ENCODE assay signal across 11 cellular contexts in the genomic region with DNA sequence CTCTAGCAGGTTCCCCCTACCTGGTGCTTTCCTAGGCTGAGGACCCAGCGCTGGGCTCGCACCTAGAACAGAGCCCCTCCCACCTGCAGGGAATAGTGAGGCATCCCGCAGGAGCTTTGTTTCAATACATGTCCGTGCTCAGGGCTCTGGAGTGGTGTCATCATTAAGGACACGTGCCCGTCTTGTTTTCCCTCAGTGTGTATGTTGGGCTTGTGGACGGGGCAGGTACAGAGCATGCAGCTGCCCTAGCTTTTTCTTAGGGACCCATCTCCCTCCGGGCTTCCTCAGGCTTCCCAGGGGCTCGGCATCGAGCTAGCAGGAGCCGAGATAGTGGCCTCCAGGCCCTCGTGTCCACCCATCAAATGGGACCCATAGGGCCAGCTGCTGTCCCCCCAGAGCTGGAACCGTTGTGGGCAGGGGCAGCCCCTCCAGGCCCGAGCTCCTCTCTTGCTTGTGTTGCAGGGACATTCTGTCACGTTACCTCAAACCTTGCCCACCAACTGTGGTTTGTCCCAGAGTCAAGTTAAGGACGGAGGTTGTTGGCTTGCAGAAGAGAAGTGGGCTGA. TPM values are rescaled to one million over a fixed set of nuclear protein-coding genes. Genes with fewer than 3 reads are reported as not detected.
DNase-seq lines count a peak whose midpoint lies in the region; ATAC-seq and TF ChIP-seq lines count a peak whose summit lies in the region.
"Had no signal": no experiment of that assay in that cellular context is flagged by ENCODE, and none has a peak within 500 bp of the region (broad histone marks: within the 10 kb centered on the region; RNA-seq: fewer than 3 reads in every experiment).

No MANE protein-coding gene starts in this region.

- no peak for ATAC-seq in activated naive CD4-positive, alpha-beta T cell treated with anti-CD3 and anti-CD28 coated beads, Interleukin-2, amount 50 U/mL, for 72 hours
- no peak for ATAC-seq in RWPE2 (ENCODE audit: low read depth)
- ATAC-seq in stimulated activated memory B cell treated with anti-CD40 and anti-IgM and Interleukin-4, amounts not matched to agents 10 μg/mL and 1 μg/mL and 100 μg/mL, for 72 hours: no peak
- ATAC-seq in GM18520 (IDR thresholded peaks at IDR 0.05; ENCODE audit: unreplicated experiment): no peak

- H3K27ac ChIP-seq in RWPE2 (ENCODE audit: poor library complexity, severe bottlenecking): peak overlapping the region; percentile 34
- H3K27ac ChIP-seq: GM23248 had no signal

- peak overlapping the region; percentile 14 to 55 for H3K27ac Mint-ChIP-seq in activated naive CD4-positive, alpha-beta T cell treated with anti-CD3 and anti-CD28 coated beads, Interleukin-2, amount 50 U/mL, for 72 hours
- peak overlapping the region; percentile 65 for H3K27ac Mint-ChIP-seq in stimulated activated memory B cell treated with anti-CD40 and anti-IgM and Interleukin-4, amounts not matched to agents 10 μg/mL and 1 μg/mL and 100 μg/mL, for 72 hours
- no peak overlapping the region for H3K27ac Mint-ChIP-seq in progenitor cell of endocrine pancreas

- H3K4me3 ChIP-seq in RWPE2 (ENCODE audit: severe bottlenecking): no peak overlapping the region
- H3K4me3 ChIP-seq: GM23248 had no signal

- H3K36me3 ChIP-seq in RWPE2 (ENCODE audit: low read depth): no peaks in the 10 kb centered on the region

- peaks cover 54% of the 10 kb centered on the region for H3K4me1 Mint-ChIP-seq in stimulated activated memory B cell treated with anti-CD40 and anti-IgM and Interleukin-4, amounts not matched to agents 10 μg/mL and 1 μg/mL and 100 μg/mL, for 72 hours
- peaks cover 18% of the 10 kb centered on the region for H3K4me1 Mint-ChIP-seq in progenitor cell of endocrine pancreas (ENCODE audit: low read depth)

- TF ChIP-seq CTCF in RWPE2 (IDR thresholded peaks at IDR 0.05; ENCODE audit: poor library complexity, severe bottlenecking) (no peak), progenitor cell of endocrine pancreas (IDR thresholded peaks at IDR 0.05; ENCODE audit: unreplicated experiment) (no peak)

- H3K4me1 ChIP-seq in RWPE2 (ENCODE audit: insufficient read depth, poor library complexity, severe bottlenecking): peaks cover 11% of the 10 kb centered on the region

- no peaks in the 10 kb centered on the region for H3K27me3 Mint-ChIP-seq in stimulated activated memory B cell treated with anti-CD40 and anti-IgM and Interleukin-4, amounts not matched to agents 10 μg/mL and 1 μg/mL and 100 μg/mL, for 72 hours
- no peaks in the 10 kb centered on the region for H3K27me3 Mint-ChIP-seq in progenitor cell of endocrine pancreas

- H3K9me3 Mint-ChIP-seq in activated naive CD4-positive, alpha-beta T cell treated with anti-CD3 and anti-CD28 coated beads, Interleukin-2, amount 50 U/mL, for 72 hours: no peaks in the 10 kb centered on the region
- no peaks in the 10 kb centered on the region for H3K9me3 Mint-ChIP-seq in stimulated activated memory B cell treated with anti-CD40 and anti-IgM and Interleukin-4, amounts not matched to agents 10 μg/mL and 1 μg/mL and 100 μg/mL, for 72 hours
- H3K9me3 Mint-ChIP-seq in progenitor cell of endocrine pancreas (ENCODE audit: low read depth): no peaks in the 10 kb centered on the region
- H3K9me3 Mint-ChIP-seq: activated T-helper 2 cell treated with anti-CD3 and anti-CD28 coated beads, Interferon-gamma antibody, Interleukin-2, Interleukin-4, amounts not matched to agents 10 μg/mL and 5 μg/mL and 100 μg/mL, durations not matched to agents 14 hours and 24 hours and 36 hours had no signal

- H3K36me3 Mint-ChIP-seq in activated naive CD4-positive, alpha-beta T cell treated with anti-CD3 and anti-CD28 coated beads, Interleukin-2, amount 50 U/mL, for 72 hours: peaks cover 0 to 5% of the 10 kb centered on the region in 2 donors
- H3K36me3 Mint-ChIP-seq in stimulated activated memory B cell treated with anti-CD40 and anti-IgM and Interleukin-4, amounts not matched to agents 10 μg/mL and 1 μg/mL and 100 μg/mL, for 72 hours: no peaks in the 10 kb centered on the region
- H3K36me3 Mint-ChIP-seq in progenitor cell of endocrine pancreas (ENCODE audit: insufficient read depth): no peaks in the 10 kb centered on the region

- no peaks in the 10 kb centered on the region for H3K9me3 ChIP-seq in RWPE2 (ENCODE audit: severe bottlenecking)
- H3K9me3 ChIP-seq: stomach had no signal

- no peak for DNase-seq in activated naive CD4-positive, alpha-beta T cell treated with anti-CD3 and anti-CD28 coated beads, Interleukin-2, amount 50 U/mL, for 72 hours (ENCODE audit: low spot score in 2 of 2)
- DNase-seq in activated naive CD4-positive, alpha-beta T cell treated with Interleukin-2 at 50 U/mL for 16 hours: no peak
- DNase-seq in RWPE2 (ENCODE audit: low spot score): no peak
- peak; percentile 48 for DNase-seq in islet precursor cell
- DNase-seq in progenitor cell of endocrine pancreas (ENCODE audit: low spot score, unreplicated experiment): no peak
- DNase-seq in stimulated activated CD4-positive, alpha-beta T cell treated with anti-CD3 and anti-CD28 coated beads, Interleukin-4, amount 100 ng/mL, for 24 hours: no peak

- H3K4me3 Mint-ChIP-seq in stimulated activated memory B cell treated with anti-CD40 and anti-IgM and Interleukin-4, amounts not matched to agents 10 μg/mL and 1 μg/mL and 100 μg/mL, for 72 hours: no peak overlapping the region
- no peak overlapping the region for H3K4me3 Mint-ChIP-seq in progenitor cell of endocrine pancreas (ENCODE audit: low read depth)

- H3K27me3 ChIP-seq in RWPE2 (ENCODE audit: insufficient read depth, poor library complexity, severe bottlenecking): no peaks in the 10 kb centered on the region
- H3K27me3 ChIP-seq: stomach had no signal

RNA-seq across cellular contexts. Expression of gene TMEM201, which starts 3.9 kb away (rescaled TPM):
- 10 to 100 TPM; 14.8 to 16.5 TPM for total RNA-seq in activated naive CD4-positive, alpha-beta T cell treated with anti-CD3 and anti-CD28 coated beads, Interleukin-2, amount 50 U/mL, for 72 hours
- total RNA-seq in progenitor cell of endocrine pancreas: 24.5 and 24.6 TPM in 2 replicates

RNA-seq across cellular contexts. Expression of gene SLC25A33, which starts 53.3 kb away (rescaled TPM):
- total RNA-seq in activated naive CD4-positive, alpha-beta T cell treated with anti-CD3 and anti-CD28 coated beads, Interleukin-2, amount 50 U/mL, for 72 hours: 1 to 10 TPM; 6.1 to 6.2 TPM
- 7.6 and 7.7 TPM in 2 replicates for total RNA-seq in progenitor cell of endocrine pancreas

RNA-seq across cellular contexts. Expression of gene PIK3CD, which starts 58.9 kb away (rescaled TPM):
- total RNA-seq in activated naive CD4-positive, alpha-beta T cell treated with anti-CD3 and anti-CD28 coated beads, Interleukin-2, amount 50 U/mL, for 72 hours: 100 to 1,000 TPM; 118 to 138 TPM
- total RNA-seq in progenitor cell of endocrine pancreas: 13.7 and 15.7 TPM in 2 replicates
